In the genomic region with DNA sequence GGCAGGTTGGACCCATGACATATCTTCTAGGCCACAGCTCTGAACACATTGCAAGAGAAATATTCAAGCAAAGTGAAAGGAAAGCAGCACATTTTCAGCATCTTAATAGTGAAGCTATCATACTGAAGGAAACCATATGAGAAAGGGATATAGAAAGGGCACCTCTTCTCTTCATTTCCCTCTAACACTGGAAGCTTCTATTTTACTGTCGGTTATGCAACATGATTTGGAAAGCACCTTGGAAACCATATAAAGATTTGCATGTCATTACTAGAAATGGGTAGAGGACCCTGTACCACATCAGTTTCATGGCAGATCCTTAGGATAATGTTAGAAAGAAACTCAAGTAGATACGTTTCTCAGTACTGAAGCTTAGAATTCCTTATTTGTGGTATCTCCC, we compare ENCODE assay signal across 22 cellular contexts.
DNase-seq lines count a peak whose midpoint lies in the region; ATAC-seq lines count a peak whose summit lies in the region.
"Had no signal": no experiment of that assay in that cellular context is flagged by ENCODE, and none has a peak within 500 bp of the region (broad histone marks: within the 10 kb centered on the region; RNA-seq: fewer than 3 reads in every experiment).

No MANE protein-coding gene starts in this region.

- DNase-seq in NCI-H526 (lab: John Stamatoyannopoulos, UW) (peak; percentile 81 to 86), posterior cingulate gyrus (no peak), hypothalamus (lab: John Stamatoyannopoulos, UW) (no peak), left colon (no peak), Karpas-422 (no peak)
- DNase-seq: 8988T; ACHN; AML-193; BE2C; CD4-positive, alpha-beta T cell; CD8-positive, alpha-beta memory T cell; DMS 273 treated with DMSO at 0.1 percent for 48 hours; DMS79; EL; GF-D8; H9 had no signal

- no peaks in the 10 kb centered on the region for H3K79me2 ChIP-seq in Karpas-422 (ENCODE audit: low read length)

- ATAC-seq in GM18502 (IDR thresholded peaks at IDR 0.05; ENCODE audit: poor library complexity, unreplicated experiment) (peak; percentile 75), GM19025 (IDR thresholded peaks at IDR 0.05; ENCODE audit: low read depth, unreplicated experiment) (peak; percentile 42), left colon (no peak)
- ATAC-seq: A549, GM23338, HCT116 had no signal

- no peak overlapping the region for H3K9ac ChIP-seq in Karpas-422 (ENCODE audit: low read length)
- H3K9ac ChIP-seq: BLaER1 treated with 17β-estradiol and CSF1 and Interleukin-3, amounts not matched to agents 10 nM and 100 nM had no signal

- no peaks in the 10 kb centered on the region for H4K20me1 ChIP-seq in Karpas-422 (ENCODE audit: insufficient read depth, low read depth, low read length)
- H4K20me1 ChIP-seq: BLaER1 treated with 17β-estradiol and CSF1 and Interleukin-3, amounts not matched to agents 10 nM and 100 nM had no signal

- no peak overlapping the region for H2AFZ ChIP-seq in Karpas-422 (ENCODE audit: low read length)

- H3K36me3 ChIP-seq in Karpas-422 (ENCODE audit: insufficient read depth, low read length): no peaks in the 10 kb centered on the region
- H3K36me3 ChIP-seq: BE2C; BLaER1 treated with 17β-estradiol and CSF1 and Interleukin-3, amounts not matched to agents 10 nM and 100 nM had no signal

- intact Hi-C loops in posterior cingulate gyrus (cut with DNase I): no loop called here
- intact Hi-C loops in left colon (cut with DNase I, micrococcal nuclease): no loop called here

- no peak overlapping the region for H3K4me2 ChIP-seq in Karpas-422 (ENCODE audit: low read depth, low read length, poor library complexity, severe bottlenecking)
- H3K4me2 ChIP-seq: A549; BLaER1 treated with 17β-estradiol and CSF1 and Interleukin-3, amounts not matched to agents 10 nM and 100 nM; GM23338 had no signal

- no peak overlapping the region for H3K27ac ChIP-seq in Karpas-422 (ENCODE audit: low read length)
- H3K27ac ChIP-seq: A549; BLaER1 treated with 17β-estradiol and CSF1 and Interleukin-3, amounts not matched to agents 10 nM and 100 nM had no signal

- no peaks in the 10 kb centered on the region for H3K4me1 ChIP-seq in Karpas-422 (ENCODE audit: low read length)
- H3K4me1 ChIP-seq: A549; BE2C; BLaER1 treated with 17β-estradiol and CSF1 and Interleukin-3, amounts not matched to agents 10 nM and 100 nM had no signal

- no peak overlapping the region for H3K4me3 ChIP-seq in Karpas-422 (ENCODE audit: low read length)
- H3K4me3 ChIP-seq: A549; BLaER1 treated with 17β-estradiol and CSF1 and Interleukin-3, amounts not matched to agents 10 nM and 100 nM; GM23338 had no signal

- no peaks in the 10 kb centered on the region for H3K9me2 ChIP-seq in Karpas-422 (replicated peaks; ENCODE audit: insufficient read depth, low read length)

- H3K9me3 ChIP-seq in Karpas-422 (ENCODE audit: low read length): no peaks in the 10 kb centered on the region
- H3K9me3 ChIP-seq: A549; BE2C; BLaER1 treated with 17β-estradiol and CSF1 and Interleukin-3, amounts not matched to agents 10 nM and 100 nM had no signal

- H3K27me3 ChIP-seq in Karpas-422 (ENCODE audit: low read length): no peaks in the 10 kb centered on the region
- H3K27me3 ChIP-seq: BE2C; BLaER1 treated with 17β-estradiol and CSF1 and Interleukin-3, amounts not matched to agents 10 nM and 100 nM had no signal

Comparison
In these comparisons a context has a peak if more than half of its experiments do, and no peak if none do; other contexts are left out.
1. DNase-seq: peak in NCI-H526 (2 of 2); none in posterior cingulate gyrus (0 of 10), hypothalamus (0 of 51), left colon (0 of 2) and Karpas-422 (single experiment).